In the genomic region with DNA sequence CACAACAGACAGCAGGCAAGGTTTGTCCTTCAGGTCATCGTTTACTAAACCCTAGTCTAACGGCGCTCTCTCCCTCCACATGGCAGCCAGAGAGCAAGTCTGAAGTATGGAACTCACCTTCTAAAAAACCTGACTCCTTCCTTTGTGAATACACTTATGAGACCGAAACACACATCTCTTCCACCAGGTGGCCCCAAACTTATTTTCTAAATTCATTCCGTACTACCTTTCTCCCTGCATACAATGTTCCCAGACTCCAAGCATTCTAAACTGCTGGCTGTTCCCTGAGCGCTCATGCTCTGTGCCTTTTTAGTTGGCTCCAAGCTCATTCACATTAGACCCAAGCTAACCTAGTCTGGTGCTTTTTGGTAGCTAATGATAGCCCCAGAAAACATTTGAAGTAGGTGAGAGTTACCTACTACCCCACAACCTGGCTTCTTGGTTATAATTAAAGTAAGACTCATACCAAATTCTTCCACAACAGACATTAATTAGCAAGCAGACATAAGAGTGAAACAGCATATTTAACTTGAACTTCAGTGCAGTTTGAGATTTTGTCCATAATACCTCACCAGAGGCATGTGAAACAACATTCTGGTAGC, we compare ENCODE assay signal across 8 cellular contexts.
DNase-seq lines count a peak whose midpoint lies in the region; ATAC-seq and TF ChIP-seq lines count a peak whose summit lies in the region.

No MANE protein-coding gene starts in this region.

- peak in 1 of 2 donors; percentile 70 for TF ChIP-seq CTCF in right atrium auricular region (IDR thresholded peaks at IDR 0.05)
- TF ChIP-seq CTCF in cardiac fibroblast (IDR thresholded peaks at IDR 0.05; ENCODE audit: low read depth, low read length): peak; percentile 48
- TF ChIP-seq CTCF in liver (IDR thresholded peaks at IDR 0.05; ENCODE audit: low read depth, low read length, missing input control): peak; percentile 51

- no peaks in the 10 kb centered on the region for H3K36me3 ChIP-seq in right atrium auricular region
- H3K36me3 ChIP-seq in liver (ENCODE audit: control insufficient read depth in 4 of 4, insufficient read depth in 3 of 4, low read depth in 1 of 4, low read length in 3 of 4): no peaks in the 10 kb centered on the region

- peak; percentile 78 to 88 for TF ChIP-seq RAD21 in liver (IDR thresholded peaks at IDR 0.05)

- ATAC-seq in Right ventricle myocardium inferior: peak; percentile 77
- ATAC-seq in HG03175 (IDR thresholded peaks at IDR 0.05; ENCODE audit: unreplicated experiment): peak; percentile 58
- ATAC-seq in GM21786 (IDR thresholded peaks at IDR 0.05; ENCODE audit: unreplicated experiment): no peak
- no peak for ATAC-seq in HG03460 (IDR thresholded peaks at IDR 0.05; ENCODE audit: unreplicated experiment)

- no peak for DNase-seq in Right ventricle myocardium inferior (ENCODE audit: missing footprints)
- no peak for DNase-seq in right atrium auricular region (ENCODE audit: low spot score)
- peak; percentile 51 for DNase-seq in NCI-H446 treated with DMSO at 0.1 percent for 48 hours (lab: John Stamatoyannopoulos, UW)
- peak; percentile 81 to 84 for DNase-seq in cardiac fibroblast (ENCODE audit: low read depth in 2 of 2)

- H3K4me1 ChIP-seq in right atrium auricular region: peaks cover 0 to 9% of the 10 kb centered on the region in 2 donors
- peaks cover 0 to 13% (median 7%) of the 10 kb centered on the region in 4 donors for H3K4me1 ChIP-seq in liver (ENCODE audit: control insufficient read depth in 4 of 4, insufficient read depth in 4 of 4, low read length in 3 of 4)

- no peaks in the 10 kb centered on the region for H3K27me3 ChIP-seq in right atrium auricular region
- no peaks in the 10 kb centered on the region for H3K27me3 ChIP-seq in liver (ENCODE audit: control insufficient read depth in 4 of 4, insufficient read depth in 4 of 4, low read length in 3 of 4)

- intact Hi-C loops in Right ventricle myocardium inferior (cut with DNase I): loop anchor here (2.0 to 5.0 kb wide), 3 partner anchors 67 to 232 kb away; partner anchors contain the start of gene DCLK2

- H3K27ac ChIP-seq in right atrium auricular region (no peak overlapping the region), liver (ENCODE audit: low read depth in 1 of 2, low read length in 2 of 2) (no peak overlapping the region)

- no peaks in the 10 kb centered on the region for H3K9me3 ChIP-seq in right atrium auricular region
- no peaks in the 10 kb centered on the region for H3K9me3 ChIP-seq in liver (ENCODE audit: control insufficient read depth in 4 of 4, low read length in 3 of 4)

- H3K9ac ChIP-seq in liver (ENCODE audit: low read depth in 1 of 2, low read length in 2 of 2): no peak overlapping the region

- H3K4me3 ChIP-seq in right atrium auricular region (no peak overlapping the region), cardiac fibroblast (replicated peaks in 1 of 2; ENCODE audit: low read depth in 2 of 2, low read length in 2 of 2) (no peak overlapping the region), liver (ENCODE audit: low read depth in 1 of 3, low read length in 3 of 3) (no peak overlapping the region)

- 18% methylated on average over 6 of the region's 6 CpGs for WGBS in liver

TF ChIP-seq in liver, 16 proteins besides CTCF, POLR2A, EP300 and RAD21:
- TF ChIP-seq SP1 (IDR thresholded peaks at IDR 0.05) (no peak), ATF3 (IDR thresholded peaks at IDR 0.05) (no peak), FOXA1 (IDR thresholded peaks at IDR 0.05) (no peak), JUND (IDR thresholded peaks at IDR 0.05) (no peak), TAF1 (conservative IDR thresholded peaks at IDR 0.05) (no peak), GABPA (IDR thresholded peaks at IDR 0.05 in 1 of 2, conservative IDR thresholded peaks at IDR 0.05 in 1 of 2) (no peak), YY1 (IDR thresholded peaks at IDR 0.05) (no peak), NR2F2 (IDR thresholded peaks at IDR 0.05) (no peak), REST (IDR thresholded peaks at IDR 0.05) (no peak), FOXA2 (IDR thresholded peaks at IDR 0.05) (no peak), HNF4A (conservative IDR thresholded peaks at IDR 0.05) (no peak), RXRA (IDR thresholded peaks at IDR 0.05) (no peak), HNF4G (IDR thresholded peaks at IDR 0.05) (no peak), EGR1 (IDR thresholded peaks at IDR 0.05; ENCODE audit: low read depth in 2 of 2) (no peak)
- TF ChIP-seq, protein P1, sequence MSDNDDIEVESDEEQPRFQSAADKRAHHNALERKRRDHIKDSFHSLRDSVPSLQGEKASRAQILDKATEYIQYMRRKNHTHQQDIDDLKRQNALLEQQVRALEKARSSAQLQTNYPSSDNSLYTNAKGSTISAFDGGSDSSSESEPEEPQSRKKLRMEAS (IDR thresholded peaks at IDR 0.05): no peak
- TF ChIP-seq, protein P2, sequence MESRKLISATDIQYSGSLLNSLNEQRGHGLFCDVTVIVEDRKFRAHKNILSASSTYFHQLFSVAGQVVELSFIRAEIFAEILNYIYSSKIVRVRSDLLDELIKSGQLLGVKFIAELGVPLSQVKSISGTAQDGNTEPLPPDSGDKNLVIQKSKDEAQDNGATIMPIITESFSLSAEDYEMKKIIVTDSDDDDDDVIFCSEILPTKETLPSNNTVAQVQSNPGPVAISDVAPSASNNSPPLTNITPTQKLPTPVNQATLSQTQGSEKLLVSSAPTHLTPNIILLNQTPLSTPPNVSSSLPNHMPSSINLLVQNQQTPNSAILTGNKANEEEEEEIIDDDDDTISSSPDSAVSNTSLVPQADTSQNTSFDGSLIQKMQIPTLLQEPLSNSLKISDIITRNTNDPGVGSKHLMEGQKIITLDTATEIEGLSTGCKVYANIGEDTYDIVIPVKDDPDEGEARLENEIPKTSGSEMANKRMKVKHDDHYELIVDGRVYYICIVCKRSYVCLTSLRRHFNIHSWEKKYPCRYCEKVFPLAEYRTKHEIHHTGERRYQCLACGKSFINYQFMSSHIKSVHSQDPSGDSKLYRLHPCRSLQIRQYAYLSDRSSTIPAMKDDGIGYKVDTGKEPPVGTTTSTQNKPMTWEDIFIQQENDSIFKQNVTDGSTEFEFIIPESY (IDR thresholded peaks at IDR 0.05): no peak

Comparison
In these comparisons a context has a peak if more than half of its experiments do, and no peak if none do; other contexts are left out.
1. ATAC-seq: peak in Right ventricle myocardium inferior (single experiment) and HG03175 (single experiment); none in GM21786 (single experiment) and HG03460 (single experiment).
2. DNase-seq: peak in NCI-H446 treated with DMSO at 0.1 percent for 48 hours (single experiment) and cardiac fibroblast (2 of 2); none in Right ventricle myocardium inferior (single experiment) and right atrium auricular region (single experiment).